Comparison of ENCODE assay signal across 8 cellular contexts in genomic region chr3:123028233-123028828, GRCh38. TPM values are rescaled to one million over a fixed set of nuclear protein-coding genes. Genes with fewer than 3 reads are reported as not detected.
DNase-seq lines count a peak whose midpoint lies in the region; ATAC-seq lines count a peak whose summit lies in the region.

No MANE protein-coding gene starts in this region.

- peak; percentile 4 for DNase-seq in stimulated activated CD4-positive, alpha-beta T cell treated with anti-CD3 and anti-CD28 coated beads, Interleukin-12 subunit alpha, Interleukin-12 subunit beta, amount 100 ng/mL, for 4 hours
- no peak for DNase-seq in stimulated activated CD4-positive, alpha-beta T cell treated with anti-CD3 and anti-CD28 coated beads, Interleukin-1b, Interleukin-23, amount 100 ng/mL, for 48 hours
- peak; percentile 69 for DNase-seq in NCI-H1436 (lab: John Stamatoyannopoulos, UW)
- peak; percentile 78 for DNase-seq in SW480 (ENCODE audit: low spot score)
- peak; percentile 73 for DNase-seq in dedifferentiated amniotic fluid mesenchymal stem cell (ENCODE audit: extremely low spot score)
- no peak for DNase-seq in left lobe of liver (ENCODE audit: low spot score)
- peak in 1 of 2 donors; percentile 9 for DNase-seq in stimulated activated effector memory CD8-positive, alpha-beta T cell treated with anti-CD3 and anti-CD28 coated beads, Interleukin-12 subunit alpha, Interleukin-12 subunit beta, amount 100 ng/mL, for 72 hours (ENCODE audit: low spot score in 2 of 2)
- DNase-seq in GOT3 (lab: John Stamatoyannopoulos, UW) = no peak

- H3K4me3 Mint-ChIP-seq in stimulated activated effector memory CD8-positive, alpha-beta T cell treated with anti-CD3 and anti-CD28 coated beads, Interleukin-12 subunit alpha, Interleukin-12 subunit beta, amount 100 ng/mL, for 72 hours = peak overlapping the region; percentile 56

- H3K4me1 Mint-ChIP-seq in stimulated activated effector memory CD8-positive, alpha-beta T cell treated with anti-CD3 and anti-CD28 coated beads, Interleukin-12 subunit alpha, Interleukin-12 subunit beta, amount 100 ng/mL, for 72 hours = peaks cover 18% of the 10 kb centered on the region

- ATAC-seq in left lobe of liver = peak; percentile 65
- peak; percentile 45 for ATAC-seq in stimulated activated effector memory CD8-positive, alpha-beta T cell treated with anti-CD3 and anti-CD28 coated beads, Interleukin-12 subunit alpha, Interleukin-12 subunit beta, amount 100 ng/mL, for 72 hours

- no peak overlapping the region for H3K27ac Mint-ChIP-seq in stimulated activated effector memory CD8-positive, alpha-beta T cell treated with anti-CD3 and anti-CD28 coated beads, Interleukin-12 subunit alpha, Interleukin-12 subunit beta, amount 100 ng/mL, for 72 hours

- H3K36me3 Mint-ChIP-seq in stimulated activated effector memory CD8-positive, alpha-beta T cell treated with anti-CD3 and anti-CD28 coated beads, Interleukin-12 subunit alpha, Interleukin-12 subunit beta, amount 100 ng/mL, for 72 hours = no peaks in the 10 kb centered on the region

- no peaks in the 10 kb centered on the region for H3K9me3 Mint-ChIP-seq in stimulated activated effector memory CD8-positive, alpha-beta T cell treated with anti-CD3 and anti-CD28 coated beads, Interleukin-12 subunit alpha, Interleukin-12 subunit beta, amount 100 ng/mL, for 72 hours

RNA-seq across cellular contexts. Expression of gene SEMA5B, which starts 0.8 kb away (rescaled TPM):
- 1.0 TPM for total RNA-seq in left lobe of liver

RNA-seq across cellular contexts. Expression of gene PDIA5, which starts 38.5 kb away (rescaled TPM):
- 55.0 TPM for total RNA-seq in left lobe of liver

Comparison
In these comparisons a context has a peak if more than half of its experiments do, and no peak if none do; other contexts are left out.
1. DNase-seq: peak in stimulated activated CD4-positive, alpha-beta T cell treated with anti-CD3 and anti-CD28 coated beads, Interleukin-12 subunit alpha, Interleukin-12 subunit beta, amount 100 ng/mL, for 4 hours (single experiment), NCI-H1436 (single experiment), SW480 (single experiment) and dedifferentiated amniotic fluid mesenchymal stem cell (single experiment); none in stimulated activated CD4-positive, alpha-beta T cell treated with anti-CD3 and anti-CD28 coated beads, Interleukin-1b, Interleukin-23, amount 100 ng/mL, for 48 hours (single experiment), left lobe of liver (single experiment) and GOT3 (single experiment).